38 cellular contexts compared by ENCODE assay signal in the genomic region with DNA sequence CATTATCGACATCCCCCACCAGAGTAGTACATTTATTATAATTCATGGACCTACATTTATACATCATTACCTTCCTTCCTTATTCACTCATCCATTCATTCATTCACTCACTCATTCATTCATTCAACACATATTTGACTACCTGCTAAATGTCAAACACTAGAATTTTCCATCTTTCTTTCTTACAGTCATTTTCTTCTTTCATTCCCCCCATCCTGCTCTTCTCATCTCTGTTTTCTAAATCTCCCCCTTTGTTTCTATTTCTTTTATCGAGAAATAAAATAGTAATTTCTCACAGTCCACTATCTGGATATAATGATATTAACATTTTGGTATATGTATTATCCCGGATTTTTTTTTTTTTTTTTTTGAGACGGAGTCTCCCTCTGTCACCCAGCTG. TPM values are rescaled to one million over a fixed set of nuclear protein-coding genes. Genes with fewer than 3 reads are reported as not detected.
"Had no signal": no experiment of that assay in that cellular context is flagged by ENCODE, and none has a peak within 500 bp of the region (broad histone marks: within the 10 kb centered on the region; RNA-seq: fewer than 3 reads in every experiment).

No MANE protein-coding gene starts in this region.

- H3K4me3 ChIP-seq: MG63 had no signal

- DNase-seq: Karpas-422, Kasumi-1, MG63, MM.1S, MV-4-11, NCI-H1048, NCI-H1092, NCI-H1092 treated with DMSO at 0.1 percent for 48 hours, NCI-H1105, NCI-H1105 treated with DMSO at 0.1 percent for 48 hours, NCI-H1417, NCI-H1417 treated with DMSO at 0.1 percent for 48 hours, NCI-H1436, NCI-H1436 treated with DMSO at 0.1 percent for 48 hours, NCI-H146, NCI-H1694, NCI-H1694 treated with DMSO at 0.1 percent for 48 hours, NCI-H187, NCI-H187 treated with DMSO at 0.1 percent for 48 hours, NCI-H1930, NCI-H2029, NCI-H2029 treated with DMSO at 0.1 percent for 48 hours, NCI-H2081, NCI-H2081 treated with DMSO at 0.1 percent for 48 hours, NCI-H2107, NCI-H2171, NCI-H2171 treated with DMSO at 0.1 percent for 48 hours, NCI-H2227 treated with DMSO at 0.1 percent for 48 hours, NCI-H226, NCI-H345, NCI-H446, NCI-H446 treated with DMSO at 0.1 percent for 48 hours, NCI-H510A, NCI-H510A treated with DMSO at 0.1 percent for 48 hours had no signal

- H3K27me3 ChIP-seq: MG63 had no signal

- H3K36me3 ChIP-seq: MG63 had no signal

- H3K9me3 ChIP-seq: MG63 had no signal

RNA-seq across cellular contexts. Expression of a gene that starts 27.8 kb away (rescaled TPM):
- total RNA-seq: LHCN-M2, M059J, MCF 10A, NCI-H460 had no signal
